27 cellular contexts compared by ENCODE assay signal in genomic region chr20:1196634-1197033, GRCh38. TPM values are rescaled to one million over a fixed set of nuclear protein-coding genes. Genes with fewer than 3 reads are reported as not detected.
"Had no signal": no experiment of that assay in that cellular context is flagged by ENCODE, and none has a peak within 500 bp of the region (broad histone marks: within the 10 kb centered on the region; RNA-seq: fewer than 3 reads in every experiment).

No MANE protein-coding gene starts in this region.

- H3K9me3 ChIP-seq: SK-N-SH had no signal

- ATAC-seq: HepG2, Panc1, PC-3, T-cell had no signal

- H3K27ac ChIP-seq: KMS-11, RWPE1 had no signal

- DNase-seq: IMR-90, Kasumi-1, MM.1S, NCI-H1092, NCI-H1105 treated with DMSO at 0.1 percent for 48 hours, NCI-H1417 treated with DMSO at 0.1 percent for 48 hours, NCI-H146, NCI-H1694 treated with DMSO at 0.1 percent for 48 hours, NCI-H1930, NCI-H2081, NCI-H2107, NCI-H2227 treated with DMSO at 0.1 percent for 48 hours, NCI-H524, NCI-H526 treated with DMSO at 0.1 percent for 48 hours, NCI-H748 treated with DMSO at 0.1 percent for 48 hours, PC-3, SHP77, SK-N-SH, SW 1271, T-cell had no signal

RNA-seq across cellular contexts. Expression of gene C20orf202, which starts 6.6 kb away (rescaled TPM):
- total RNA-seq: HT1080, IMR-90, M059J, PC-3, SK-MEL-5 had no signal

RNA-seq across cellular contexts. Expression of gene TMEM74B, which starts 11.9 kb away (rescaled TPM):
- total RNA-seq: IMR-90 had no signal

RNA-seq across cellular contexts. Expression of gene RAD21L1, which starts 29.2 kb away (rescaled TPM):
- total RNA-seq: HepG2, IMR-90 had no signal
